In genomic region chr12:66662729-66663128, GRCh38 we compare ENCODE assay signal across 14 cellular contexts. TPM values are rescaled to one million over a fixed set of nuclear protein-coding genes. Genes with fewer than 3 reads are reported as not detected.
A peak's percentile ranks its signal among the peaks of the same experiment; 100 is the strongest.
DNase-seq lines count a peak whose midpoint lies in the region; ATAC-seq, FAIRE-seq and TF ChIP-seq lines count a peak whose summit lies in the region.
"Had no signal": no experiment of that assay in that cellular context is flagged by ENCODE, and none has a peak within 500 bp of the region (broad histone marks: within the 10 kb centered on the region; RNA-seq: fewer than 3 reads in every experiment).

No MANE protein-coding gene starts in this region.

- H3K4me1 Mint-ChIP-seq in astrocyte (ENCODE audit: low read depth, unreplicated experiment) = peaks cover 7% of the 10 kb centered on the region

- no peak overlapping the region for H2AFZ ChIP-seq in astrocyte (ENCODE audit: low read depth, low read length)

- no peaks in the 10 kb centered on the region for H3K36me3 Mint-ChIP-seq in astrocyte (ENCODE audit: low read depth, unreplicated experiment)

- peaks cover 9% of the 10 kb centered on the region for H3K4me1 ChIP-seq in astrocyte (ENCODE audit: insufficient read depth, low read length)
- no peaks in the 10 kb centered on the region for H3K4me1 ChIP-seq in vagina
- H3K4me1 ChIP-seq: testis had no signal

- intact Hi-C loops in sciatic nerve (cut with DNase I) = no loop called here
- intact Hi-C loops in vagina (cut with DNase I) = no loop called here

- H3K27ac ChIP-seq in astrocyte (ENCODE audit: low read depth, low read length) (no peak overlapping the region), vagina (no peak overlapping the region)
- H3K27ac ChIP-seq: neutrophil, testis had no signal

- H4K20me1 ChIP-seq in astrocyte (ENCODE audit: insufficient read depth, low read length) = no peaks in the 10 kb centered on the region

- H3K4me2 ChIP-seq in astrocyte (ENCODE audit: low read length) = peak overlapping the region; percentile 45

- no peaks in the 10 kb centered on the region for H3K27me3 Mint-ChIP-seq in astrocyte (ENCODE audit: low read depth, unreplicated experiment)

- no peak overlapping the region for H3K4me3 Mint-ChIP-seq in astrocyte (ENCODE audit: unreplicated experiment)
- H3K4me3 Mint-ChIP-seq: activated naive CD4-positive, alpha-beta T cell treated with anti-CD3 and anti-CD28 coated beads for 36 hours had no signal

- no peaks in the 10 kb centered on the region for H3K36me3 ChIP-seq in astrocyte (ENCODE audit: insufficient read depth, low read length)
- no peaks in the 10 kb centered on the region for H3K36me3 ChIP-seq in vagina
- H3K36me3 ChIP-seq: neutrophil had no signal

- no peaks in the 10 kb centered on the region for H3K9me3 Mint-ChIP-seq in astrocyte (ENCODE audit: unreplicated experiment)
- H3K9me3 Mint-ChIP-seq: activated naive CD4-positive, alpha-beta T cell treated with anti-CD3 and anti-CD28 coated beads for 36 hours had no signal

- ATAC-seq in sciatic nerve = no peak
- no peak for ATAC-seq in GM18858 (IDR thresholded peaks at IDR 0.05; ENCODE audit: unreplicated experiment)

- H3K27me3 ChIP-seq in astrocyte (ENCODE audit: insufficient read depth, low read length) = no peaks in the 10 kb centered on the region
- H3K27me3 ChIP-seq in vagina = no peaks in the 10 kb centered on the region
- H3K27me3 ChIP-seq: neutrophil, testis had no signal

- H3K9ac ChIP-seq in astrocyte (ENCODE audit: low read length) = no peak overlapping the region

- DNase-seq in DMS153 treated with DMSO at 0.1 percent for 48 hours (lab: John Stamatoyannopoulos, UW; ENCODE audit: unreplicated experiment) (peak; percentile 65), NCI-H1105 treated with DMSO at 0.1 percent for 48 hours (lab: John Stamatoyannopoulos, UW) (peak; percentile 71), astrocyte (ENCODE audit: low read depth) (peak; percentile 63), kidney tubule cell (ENCODE audit: low spot score) (peak; percentile 59), sciatic nerve (ENCODE audit: low spot score) (no peak), NCI-H187 treated with DMSO at 0.1 percent for 48 hours (lab: John Stamatoyannopoulos, UW) (no peak), vagina (ENCODE audit: extremely low spot score in 2 of 2) (no peak)
- DNase-seq: activated naive CD4-positive, alpha-beta T cell treated with anti-CD3 and anti-CD28 coated beads for 36 hours; SHP77; stimulated activated CD4-positive, alpha-beta T cell treated with anti-CD3 and anti-CD28 coated beads, Interleukin-4, amount 100 ng/mL, for 4 hours; testis had no signal

- FAIRE-seq in astrocyte (lab: Jason Lieb, UNC) = peak; percentile 68
- FAIRE-seq: islet of Langerhans had no signal

- TF ChIP-seq CTCF in astrocyte (IDR thresholded peaks at IDR 0.05; ENCODE audit: insufficient read depth, low read depth, low read length) (no peak), vagina (IDR thresholded peaks at IDR 0.05) (no peak)

- H3K27ac Mint-ChIP-seq in astrocyte (ENCODE audit: unreplicated experiment) = no peak overlapping the region
- H3K27ac Mint-ChIP-seq: activated naive CD4-positive, alpha-beta T cell treated with anti-CD3 and anti-CD28 coated beads for 36 hours had no signal

- H3K9me3 ChIP-seq in astrocyte (ENCODE audit: insufficient read depth, low read depth, low read length) (no peaks in the 10 kb centered on the region), vagina (no peaks in the 10 kb centered on the region)
- H3K9me3 ChIP-seq: neutrophil, testis had no signal

- H3K79me2 ChIP-seq in astrocyte (ENCODE audit: insufficient read depth, low read length) = no peaks in the 10 kb centered on the region

- H3K4me3 ChIP-seq in astrocyte (ENCODE audit: insufficient read depth, low read depth, low read length) (no peak overlapping the region), vagina (no peak overlapping the region)
- H3K4me3 ChIP-seq: testis had no signal

- TF ChIP-seq POLR2A in vagina (IDR thresholded peaks at IDR 0.05) = no peak

RNA-seq across cellular contexts. Expression of gene GRIP1, which starts 16.1 kb away (rescaled TPM):
- total RNA-seq in astrocyte (12.6 and 16.7 TPM in 2 replicates), sciatic nerve (2.5 TPM), vagina (4.2 TPM)

Comparison
In these comparisons a context has a peak if more than half of its experiments do, and no peak if none do; other contexts are left out.
1. DNase-seq: peak in DMS153 treated with DMSO at 0.1 percent for 48 hours (single experiment), NCI-H1105 treated with DMSO at 0.1 percent for 48 hours (single experiment), astrocyte (single experiment) and kidney tubule cell (single experiment); none in sciatic nerve (single experiment), NCI-H187 treated with DMSO at 0.1 percent for 48 hours (single experiment) and vagina (0 of 2).